2 cellular contexts compared by ENCODE assay signal in genomic region chr17:8320262-8320661, GRCh38.
TF ChIP-seq lines count a peak whose summit lies in the region.

No MANE protein-coding gene starts in this region.

TF ChIP-seq in HepG2, 621 proteins besides CTCF, POLR2A, EP300 and RAD21:
- TF ChIP-seq RARG (CRISPR knock-in tag; IDR thresholded peaks at IDR 0.05; ENCODE audit: low read depth): no peak
- TF ChIP-seq NFYB (CRISPR knock-in tag; IDR thresholded peaks at IDR 0.05): no peak
- peak; percentile 52; the same call in 1 of the 2 replicates for TF ChIP-seq ZMYM3 (CRISPR knock-in tag; IDR thresholded peaks at IDR 0.05)
TF ChIP-seq in HepG2: peak in this region for 1.

TF ChIP-seq in WTC11, 78 proteins besides CTCF, POLR2A, EP300 and RAD21:
- TF ChIP-seq TP53 (CRISPR knock-in tag; IDR thresholded peaks at IDR 0.05) (no peak), SMAD3 (CRISPR knock-in tag; IDR thresholded peaks at IDR 0.05; ENCODE audit: borderline replicate concordance) (no peak), ZNF281 (CRISPR knock-in tag; IDR thresholded peaks at IDR 0.05) (no peak), GTF2I (CRISPR knock-in tag; conservative IDR thresholded peaks at IDR 0.05) (0 out of 2 replicates have a peak, but pooled peaks have one; percentile 25), IRF1 (CRISPR knock-in tag; IDR thresholded peaks at IDR 0.05) (no peak)
